8 cellular contexts compared by ENCODE assay signal in the genomic region with DNA sequence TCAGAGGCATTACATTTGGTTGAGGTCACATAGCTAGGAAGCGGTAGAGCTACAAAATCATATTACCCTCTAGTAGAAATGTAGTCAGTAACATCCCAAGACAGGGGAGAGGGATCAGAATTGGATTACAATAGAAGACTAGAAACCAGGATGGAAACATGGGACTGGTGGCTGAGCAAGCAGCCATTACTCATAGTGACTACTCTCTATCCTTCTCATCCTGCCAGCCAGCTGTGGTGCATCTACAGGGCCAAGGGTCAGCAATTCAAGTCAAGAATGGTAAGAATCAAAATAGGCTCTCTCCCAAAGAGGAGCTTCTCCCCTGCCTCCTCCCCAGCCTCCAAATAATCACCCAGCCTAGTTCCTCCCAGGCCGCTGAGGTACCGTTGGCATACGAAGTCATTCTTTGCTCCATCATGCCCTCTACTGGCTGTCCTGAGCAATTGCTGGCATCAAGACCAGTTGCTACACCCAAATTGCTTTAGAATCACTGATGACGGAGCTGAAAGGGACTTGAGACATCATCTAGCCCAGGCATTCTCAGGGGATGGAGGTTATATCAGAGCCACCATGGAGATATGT. TPM values are rescaled to one million over a fixed set of nuclear protein-coding genes. Genes with fewer than 3 reads are reported as not detected.
A peak's percentile ranks its signal among the peaks of the same experiment; 100 is the strongest.
DNase-seq lines count a peak whose midpoint lies in the region; ATAC-seq, FAIRE-seq and TF ChIP-seq lines count a peak whose summit lies in the region.

No MANE protein-coding gene starts in this region.

- TF ChIP-seq POLR2A in GM12892 (IDR thresholded peaks at IDR 0.05; ENCODE audit: low read depth, low read length) = no peak

- FAIRE-seq in GM12892 (lab: Jason Lieb, UNC) = peak; percentile 93

- H4K20me1 ChIP-seq in osteoblast (ENCODE audit: insufficient read depth, low read length) = no peaks in the 10 kb centered on the region

- no peaks in the 10 kb centered on the region for H3K36me3 ChIP-seq in osteoblast (ENCODE audit: insufficient read depth, low read length)

- H3K4me1 ChIP-seq in osteoblast (ENCODE audit: insufficient read depth, low read length) = no peaks in the 10 kb centered on the region

- no peak overlapping the region for H2AFZ ChIP-seq in osteoblast (ENCODE audit: low read length)

- no peaks in the 10 kb centered on the region for H3K79me2 ChIP-seq in osteoblast (ENCODE audit: insufficient read depth, low read length)

- H3K27ac ChIP-seq in osteoblast (ENCODE audit: low read depth, low read length) = no peak overlapping the region

- DNase-seq in AG09319 (ENCODE audit: extremely low read depth, low read depth) (peak; percentile 7), GM12892 (ENCODE audit: insufficient read length) (peak; percentile 32), NCI-H524 (lab: John Stamatoyannopoulos, UW) (peak; percentile 73), fibroblast of the aortic adventitia (ENCODE audit: low read depth) (peak; percentile 64), osteoblast (ENCODE audit: insufficient read length, low spot score, missing footprints) (no peak), mesenteric fat pad (ENCODE audit: low spot score) (no peak)
- DNase-seq in activated CD8-positive, alpha-beta memory T cell treated with anti-CD3 and anti-CD28 coated beads, Interleukin-2, amount 50 U/mL, for 48 hours = peak; percentile 58

- TF ChIP-seq CTCF in AG09319 (IDR thresholded peaks at IDR 0.05; ENCODE audit: low read depth, low read length) (peak; percentile 62), fibroblast of the aortic adventitia (IDR thresholded peaks at IDR 0.05; ENCODE audit: insufficient read depth, low read length) (peak; percentile 78), osteoblast (IDR thresholded peaks at IDR 0.05; ENCODE audit: extremely low read depth, low read depth, low read length) (peak; percentile 90)

- no peak overlapping the region for H3K4me3 ChIP-seq in fibroblast of the aortic adventitia (ENCODE audit: low read depth, low read length)
- H3K4me3 ChIP-seq in osteoblast (ENCODE audit: insufficient read depth, low read length) = no peak overlapping the region

- H3K4me2 ChIP-seq in osteoblast (ENCODE audit: insufficient read depth, low read length) = no peak overlapping the region

- ATAC-seq in HG03064 (IDR thresholded peaks at IDR 0.05; ENCODE audit: low read depth, unreplicated experiment) = peak; percentile 68

- H3K9me3 ChIP-seq in osteoblast (ENCODE audit: low read depth, low read length) = no peaks in the 10 kb centered on the region

- peaks cover 32% of the 10 kb centered on the region for H3K27me3 ChIP-seq in osteoblast (ENCODE audit: insufficient read depth, low read length)

RNA-seq across cellular contexts. Expression of a gene that starts 19.4 kb away (rescaled TPM):
- not detected for polyA plus RNA-seq in GM12892 (2012; ENCODE audit: missing spikeins)
- under 0.01 TPM in 1 of 2 replicates, not detected in the other for total RNA-seq in fibroblast of the aortic adventitia (ENCODE audit: low replicate concordance)
- not detected in 2 replicates for total RNA-seq in osteoblast
- total RNA-seq in mesenteric fat pad = not detected

RNA-seq across cellular contexts. Expression of a gene that starts 31.9 kb away (rescaled TPM):
- not detected for polyA plus RNA-seq in GM12892 (2012; ENCODE audit: missing spikeins)
- not detected in 2 replicates for total RNA-seq in fibroblast of the aortic adventitia (ENCODE audit: low replicate concordance)
- total RNA-seq in osteoblast = not detected in 2 replicates
- total RNA-seq in mesenteric fat pad = not detected

Comparison
In these comparisons a context has a peak if more than half of its experiments do, and no peak if none do; other contexts are left out.
1. DNase-seq: peak in AG09319 (single experiment), GM12892 (single experiment), NCI-H524 (2 of 2), activated CD8-positive, alpha-beta memory T cell treated with anti-CD3 and anti-CD28 coated beads, Interleukin-2, amount 50 U/mL, for 48 hours (single experiment) and fibroblast of the aortic adventitia (single experiment); none in osteoblast (single experiment) and mesenteric fat pad (single experiment).
2. Peak in every context shown above with its lines, with median percentiles within 50 percentile points of each other: CTCF ChIP-seq.